In genomic region chr3:153079386-153079785, GRCh38 we compare ENCODE assay signal across 32 cellular contexts.
"Had no signal": no experiment of that assay in that cellular context is flagged by ENCODE, and none has a peak within 500 bp of the region (broad histone marks: within the 10 kb centered on the region; RNA-seq: fewer than 3 reads in every experiment).

No MANE protein-coding gene starts in this region.

- H3K9me3 Mint-ChIP-seq: activated CD4-positive, alpha-beta memory T cell treated with anti-CD3 and anti-CD28 coated beads, Interleukin-2, amount 10 ng/mL, durations not matched to agents 7 days and 5 days; activated CD4-positive, alpha-beta T cell treated with anti-CD3 and anti-CD28 coated beads, Interleukin-2, amount 10 ng/mL, durations not matched to agents 7 days and 5 days; activated naive CD4-positive, alpha-beta T cell treated with anti-CD3 and anti-CD28 coated beads, Interleukin-2, amount 10 ng/mL, durations not matched to agents 7 days and 5 days; activated naive CD4-positive, alpha-beta T cell treated with anti-CD3 and anti-CD28 coated beads, Interleukin-2, amount 50 U/mL, for 72 hours; activated naive CD8-positive, alpha-beta T cell treated with anti-CD3 and anti-CD28 coated beads, Interleukin-2, amount 10 ng/mL, durations not matched to agents 7 days and 5 days; activated T-cell treated with anti-CD3 and anti-CD28 coated beads, Interleukin-2, amount 50 U/mL, for 24 hours; activated T-cell treated with anti-CD3 and anti-CD28 coated beads, Interleukin-2, amount 50 U/mL, for 72 hours; brain; dendritic cell treated with granulocyte-macrophage colony-stimulating factor and Interleukin-4, amounts not matched to agents 40 ng/mL and 50 ng/mL, for 4 days; WTC11 had no signal

- DNase-seq: activated CD4-positive, alpha-beta memory T cell treated with anti-CD3 and anti-CD28 coated beads, Interleukin-2, amount 10 ng/mL, durations not matched to agents 7 days and 5 days; activated CD4-positive, alpha-beta T cell treated with anti-CD3 and anti-CD28 coated beads for 1 hour; activated CD4-positive, alpha-beta T cell treated with anti-CD3 and anti-CD28 coated beads for 4 hours; activated CD4-positive, alpha-beta T cell treated with anti-CD3 and anti-CD28 coated beads, Interleukin-2, amount 10 ng/mL, durations not matched to agents 7 days and 5 days; activated CD4-positive, alpha-beta T cell treated with anti-CD3 and anti-CD28 coated beads, Interleukin-2, amount 50 U/mL, for 4 hours; activated CD8-positive, alpha-beta memory T cell treated with anti-CD3 and anti-CD28 coated beads, Interleukin-2, amount 50 U/mL, for 48 hours; activated gamma-delta T cell; activated naive CD4-positive, alpha-beta T cell; activated naive CD4-positive, alpha-beta T cell treated with anti-CD3 and anti-CD28 coated beads, Interleukin-2, amount 10 ng/mL, durations not matched to agents 7 days and 5 days; activated naive CD8-positive, alpha-beta T cell treated with anti-CD3 and anti-CD28 coated beads, Interleukin-2, amount 10 ng/mL, durations not matched to agents 7 days and 5 days; activated T-cell treated with anti-CD3 and anti-CD28 coated beads for 4 hours; activated T-cell treated with anti-CD3 and anti-CD28 coated beads, Interleukin-2, amount 50 U/mL, for 24 hours; activated T-cell treated with anti-CD3 and anti-CD28 coated beads, Interleukin-2, amount 50 U/mL, for 72 hours; central memory CD4-positive, alpha-beta T cell; cerebellar nuclear complex; dorsolateral prefrontal cortex; effector memory CD4-positive, alpha-beta T cell; erythroblast; foreskin keratinocyte; gastrocnemius medialis; glutamatergic neuron; heart left ventricle; hypothalamus had no signal

- H3K4me1 Mint-ChIP-seq: activated CD4-positive, alpha-beta memory T cell treated with anti-CD3 and anti-CD28 coated beads, Interleukin-2, amount 10 ng/mL, durations not matched to agents 7 days and 5 days; activated CD4-positive, alpha-beta T cell treated with anti-CD3 and anti-CD28 coated beads, Interleukin-2, amount 10 ng/mL, durations not matched to agents 7 days and 5 days; activated naive CD8-positive, alpha-beta T cell treated with anti-CD3 and anti-CD28 coated beads, Interleukin-2, amount 10 ng/mL, durations not matched to agents 7 days and 5 days had no signal

- H3K27me3 ChIP-seq: ascending aorta, breast epithelium, cardiac muscle cell, dorsolateral prefrontal cortex, esophagus muscularis mucosa, foreskin keratinocyte, gastrocnemius medialis, heart left ventricle had no signal

- H3K27ac ChIP-seq: ascending aorta, breast epithelium, cardiac muscle cell, coronary artery, dorsolateral prefrontal cortex, esophagus muscularis mucosa, foreskin keratinocyte, gastrocnemius medialis, heart left ventricle had no signal

- H3K4me3 ChIP-seq: ascending aorta, breast epithelium, cardiac muscle cell, coronary artery, dorsolateral prefrontal cortex, esophagus muscularis mucosa, gastrocnemius medialis, heart left ventricle had no signal

- H3K9me3 ChIP-seq: ascending aorta, breast epithelium, esophagus muscularis mucosa, gastrocnemius medialis, heart left ventricle had no signal

- H3K27me3 Mint-ChIP-seq: activated CD4-positive, alpha-beta memory T cell treated with anti-CD3 and anti-CD28 coated beads, Interleukin-2, amount 10 ng/mL, durations not matched to agents 7 days and 5 days; activated naive CD4-positive, alpha-beta T cell treated with anti-CD3 and anti-CD28 coated beads, Interleukin-2, amount 10 ng/mL, durations not matched to agents 7 days and 5 days; activated naive CD8-positive, alpha-beta T cell treated with anti-CD3 and anti-CD28 coated beads, Interleukin-2, amount 10 ng/mL, durations not matched to agents 7 days and 5 days; activated T-cell treated with anti-CD3 and anti-CD28 coated beads, Interleukin-2, amount 50 U/mL, for 24 hours; dendritic cell treated with granulocyte-macrophage colony-stimulating factor and Interleukin-4, amounts not matched to agents 40 ng/mL and 50 ng/mL, for 4 days had no signal

- H3K27ac Mint-ChIP-seq: activated CD4-positive, alpha-beta memory T cell treated with anti-CD3 and anti-CD28 coated beads, Interleukin-2, amount 10 ng/mL, durations not matched to agents 7 days and 5 days; activated CD4-positive, alpha-beta T cell treated with anti-CD3 and anti-CD28 coated beads, Interleukin-2, amount 10 ng/mL, durations not matched to agents 7 days and 5 days; activated naive CD4-positive, alpha-beta T cell treated with anti-CD3 and anti-CD28 coated beads, Interleukin-2, amount 10 ng/mL, durations not matched to agents 7 days and 5 days; activated naive CD4-positive, alpha-beta T cell treated with anti-CD3 and anti-CD28 coated beads, Interleukin-2, amount 50 U/mL, for 72 hours; activated naive CD8-positive, alpha-beta T cell treated with anti-CD3 and anti-CD28 coated beads, Interleukin-2, amount 10 ng/mL, durations not matched to agents 7 days and 5 days; activated T-cell treated with anti-CD3 and anti-CD28 coated beads, Interleukin-2, amount 50 U/mL, for 24 hours; activated T-cell treated with anti-CD3 and anti-CD28 coated beads, Interleukin-2, amount 50 U/mL, for 72 hours; brain; dendritic cell treated with granulocyte-macrophage colony-stimulating factor and Interleukin-4, amounts not matched to agents 40 ng/mL and 50 ng/mL, for 4 days; WTC11 had no signal

- H3K4me3 Mint-ChIP-seq: activated CD4-positive, alpha-beta memory T cell treated with anti-CD3 and anti-CD28 coated beads, Interleukin-2, amount 10 ng/mL, durations not matched to agents 7 days and 5 days; activated CD4-positive, alpha-beta T cell treated with anti-CD3 and anti-CD28 coated beads, Interleukin-2, amount 10 ng/mL, durations not matched to agents 7 days and 5 days; activated naive CD4-positive, alpha-beta T cell treated with anti-CD3 and anti-CD28 coated beads, Interleukin-2, amount 10 ng/mL, durations not matched to agents 7 days and 5 days; activated naive CD8-positive, alpha-beta T cell treated with anti-CD3 and anti-CD28 coated beads, Interleukin-2, amount 10 ng/mL, durations not matched to agents 7 days and 5 days; activated T-cell treated with anti-CD3 and anti-CD28 coated beads, Interleukin-2, amount 50 U/mL, for 24 hours; activated T-cell treated with anti-CD3 and anti-CD28 coated beads, Interleukin-2, amount 50 U/mL, for 72 hours; brain; dendritic cell treated with granulocyte-macrophage colony-stimulating factor and Interleukin-4, amounts not matched to agents 40 ng/mL and 50 ng/mL, for 4 days; WTC11 had no signal

- H3K36me3 ChIP-seq: ascending aorta, breast epithelium, cardiac muscle cell, esophagus muscularis mucosa, gastrocnemius medialis, heart left ventricle had no signal

- H3K4me1 ChIP-seq: ascending aorta, breast epithelium, esophagus muscularis mucosa, foreskin keratinocyte, gastrocnemius medialis, heart left ventricle had no signal

- ATAC-seq: activated naive CD4-positive, alpha-beta T cell treated with anti-CD3 and anti-CD28 coated beads, Interleukin-2, amount 50 U/mL, for 72 hours; activated T-cell treated with anti-CD3 and anti-CD28 coated beads, Interleukin-2, amount 50 U/mL, for 72 hours; foreskin keratinocyte; gastrocnemius medialis; heart left ventricle; WTC11 had no signal

- H3K36me3 Mint-ChIP-seq: activated naive CD4-positive, alpha-beta T cell treated with anti-CD3 and anti-CD28 coated beads, Interleukin-2, amount 10 ng/mL, durations not matched to agents 7 days and 5 days; activated naive CD4-positive, alpha-beta T cell treated with anti-CD3 and anti-CD28 coated beads, Interleukin-2, amount 50 U/mL, for 72 hours; activated naive CD8-positive, alpha-beta T cell treated with anti-CD3 and anti-CD28 coated beads, Interleukin-2, amount 10 ng/mL, durations not matched to agents 7 days and 5 days; brain; WTC11 had no signal
